In genomic region chr14:97704316-97704715, GRCh38 we compare ENCODE assay signal across 19 cellular contexts.
DNase-seq lines count a peak whose midpoint lies in the region; ATAC-seq and TF ChIP-seq lines count a peak whose summit lies in the region.
"Had no signal": no experiment of that assay in that cellular context is flagged by ENCODE, and none has a peak within 500 bp of the region (broad histone marks: within the 10 kb centered on the region; RNA-seq: fewer than 3 reads in every experiment).

No MANE protein-coding gene starts in this region.

- TF ChIP-seq EP300 in stomach (IDR thresholded peaks at IDR 0.05): no peak

- peak overlapping the region; percentile 6; the same call in 1 of the 2 replicates for H3K4me2 ChIP-seq in GM23338

- H3K36me3 ChIP-seq in CD4-positive, CD25-positive, alpha-beta regulatory T cell (ENCODE audit: control insufficient read depth, insufficient read depth, low read length): no peaks in the 10 kb centered on the region
- no peaks in the 10 kb centered on the region for H3K36me3 ChIP-seq in GM23338 (ENCODE audit: insufficient read depth)
- H3K36me3 ChIP-seq in stomach: no peaks in the 10 kb centered on the region
- H3K36me3 ChIP-seq: gastrocnemius medialis, HAP-1, right lobe of liver had no signal

- H3K4me1 Mint-ChIP-seq in CD4-positive, CD25-positive, alpha-beta regulatory T cell: peaks cover 41 to 87% (median 76%) of the 10 kb centered on the region in 4 donors
- peaks cover 30% of the 10 kb centered on the region for H3K4me1 Mint-ChIP-seq in GM23338
- H3K4me1 Mint-ChIP-seq in activated CD8-positive, alpha-beta T cell treated with anti-CD3 and anti-CD28 coated beads for 36 hours (ENCODE audit: low read depth): peaks cover 69% of the 10 kb centered on the region

- POLR2A ChIA-PET in activated CD8-positive, alpha-beta T cell treated with anti-CD3 and anti-CD28 coated beads for 36 hours (lab: Charles Lee): interaction anchor here (0.6 to 1.9 kb wide), 4 partner anchors 8 to 839 kb away, joined by 3 to 4 read pairs (median 3); no protein-coding TSS in a partner anchor

- no peaks in the 10 kb centered on the region for H3K79me2 ChIP-seq in GM23338 (replicated peaks; ENCODE audit: insufficient read depth)

- intact Hi-C loops in activated CD8-positive, alpha-beta T cell treated with anti-CD3 and anti-CD28 coated beads for 36 hours (cut with micrococcal nuclease): no loop called here
- intact Hi-C loops in stomach (cut with DNase I; ENCODE audit: low total_unique reads): no loop called here
- intact Hi-C loops in cardiac septum (cut with DNase I): no loop called here

- peak overlapping the region; percentile 72 for H3K27ac ChIP-seq in CD4-positive, CD25-positive, alpha-beta regulatory T cell (ENCODE audit: insufficient read depth, low read length, poor library complexity, severe bottlenecking)
- H3K27ac ChIP-seq in GM23338 (ENCODE audit: low read depth) (peak overlapping the region; percentile 48), stomach (peak overlapping the region in 1 of 5 donors; percentile 28)
- H3K27ac ChIP-seq: body of pancreas, gastrocnemius medialis, right lobe of liver had no signal

- TF ChIP-seq POLR2A in stomach (IDR thresholded peaks at IDR 0.05): no peak

- WGBS in stomach, 5 donors: 71 to 87% (median 79%) methylated on average over 1 of the region's 1 CpG

- H2AFZ ChIP-seq in GM23338: no peak overlapping the region

- H3K9me2 ChIP-seq in GM23338 (ENCODE audit: insufficient read depth): peaks cover 29% of the 10 kb centered on the region; the same call in 1 of the 2 replicates

- TF ChIP-seq CTCF in GM23338 (conservative IDR thresholded peaks at IDR 0.05; ENCODE audit: low read depth in 2 of 2) (no peak), stomach (IDR thresholded peaks at IDR 0.05) (no peak)
- TF ChIP-seq CTCF in activated CD8-positive, alpha-beta T cell treated with anti-CD3 and anti-CD28 coated beads for 36 hours (IDR thresholded peaks at IDR 0.05): no peak

- peaks cover 80% of the 10 kb centered on the region for H3K4me1 ChIP-seq in CD4-positive, CD25-positive, alpha-beta regulatory T cell (ENCODE audit: control insufficient read depth, insufficient read depth, low read length, poor library complexity, severe bottlenecking)
- peaks cover 35% of the 10 kb centered on the region for H3K4me1 ChIP-seq in GM23338 (ENCODE audit: insufficient read depth)
- no peaks in the 10 kb centered on the region for H3K4me1 ChIP-seq in stomach
- H3K4me1 ChIP-seq: body of pancreas, gastrocnemius medialis, HAP-1, right lobe of liver had no signal

- H3K27ac Mint-ChIP-seq in CD4-positive, CD25-positive, alpha-beta regulatory T cell: peak overlapping the region; percentile 94 to 99 (median 94)
- H3K27ac Mint-ChIP-seq in GM23338: peak overlapping the region; percentile 85
- peak overlapping the region; percentile 53 for H3K27ac Mint-ChIP-seq in activated CD8-positive, alpha-beta T cell treated with anti-CD3 and anti-CD28 coated beads for 36 hours

- H3F3A ChIP-seq in GM23338 (replicated peaks; ENCODE audit: low read depth): no peaks in the 10 kb centered on the region; the same call in 1 of the 2 replicates

- CTCF ChIA-PET in activated CD8-positive, alpha-beta T cell treated with anti-CD3 and anti-CD28 coated beads for 36 hours (lab: Charles Lee): interaction anchor here (1.1 kb wide), 1 partner anchor 8 kb away, joined by 3 read pairs; no protein-coding TSS in a partner anchor

- peak overlapping the region; percentile 62 for H3K4me3 ChIP-seq in CD4-positive, CD25-positive, alpha-beta regulatory T cell (ENCODE audit: low read depth, low read length)
- H3K4me3 ChIP-seq in GM23338 (no peak overlapping the region; the same call in 1 of the 2 replicates), stomach (no peak overlapping the region)
- H3K4me3 ChIP-seq: body of pancreas, gastrocnemius medialis, HAP-1, right lobe of liver had no signal

- peaks cover 0 to 1% (median 0%) of the 10 kb centered on the region in 7 donors for H3K9me3 Mint-ChIP-seq in CD4-positive, CD25-positive, alpha-beta regulatory T cell
- peaks cover 24% of the 10 kb centered on the region for H3K9me3 Mint-ChIP-seq in GM23338
- H3K9me3 Mint-ChIP-seq in activated CD8-positive, alpha-beta T cell treated with anti-CD3 and anti-CD28 coated beads for 36 hours: peaks cover 12% of the 10 kb centered on the region

- H3K27me3 ChIP-seq in CD4-positive, CD25-positive, alpha-beta regulatory T cell (ENCODE audit: control insufficient read depth, insufficient read depth, low read length): no peaks in the 10 kb centered on the region
- H3K27me3 ChIP-seq in GM23338 (ENCODE audit: insufficient read depth) (no peaks in the 10 kb centered on the region), stomach (no peaks in the 10 kb centered on the region)
- H3K27me3 ChIP-seq: body of pancreas, gastrocnemius medialis, right lobe of liver had no signal

- no peak for ATAC-seq in CD4-positive, CD25-positive, alpha-beta regulatory T cell (ENCODE audit: low read depth in 2 of 2)
- no peak for ATAC-seq in GM23338
- no peak for ATAC-seq in activated CD8-positive, alpha-beta T cell treated with anti-CD3 and anti-CD28 coated beads for 36 hours
- no peak for ATAC-seq in GM18519 (IDR thresholded peaks at IDR 0.05; ENCODE audit: low FRiP score, unreplicated experiment)
- ATAC-seq: body of pancreas, gastrocnemius medialis, left cardiac atrium, right lobe of liver had no signal

- H3K4me3 Mint-ChIP-seq in CD4-positive, CD25-positive, alpha-beta regulatory T cell: peak overlapping the region; percentile 56 to 80 (median 68)
- no peak overlapping the region for H3K4me3 Mint-ChIP-seq in GM23338
- no peak overlapping the region for H3K4me3 Mint-ChIP-seq in activated CD8-positive, alpha-beta T cell treated with anti-CD3 and anti-CD28 coated beads for 36 hours

- no peaks in the 10 kb centered on the region for H3K27me3 Mint-ChIP-seq in CD4-positive, CD25-positive, alpha-beta regulatory T cell
- H3K27me3 Mint-ChIP-seq in GM23338 (ENCODE audit: insufficient read depth, low read depth, poor library complexity): no peaks in the 10 kb centered on the region
- no peaks in the 10 kb centered on the region for H3K27me3 Mint-ChIP-seq in activated CD8-positive, alpha-beta T cell treated with anti-CD3 and anti-CD28 coated beads for 36 hours

- peaks cover under 1% of the 10 kb centered on the region for H3K36me3 Mint-ChIP-seq in CD4-positive, CD25-positive, alpha-beta regulatory T cell
- peaks cover 17% of the 10 kb centered on the region for H3K36me3 Mint-ChIP-seq in GM23338 (ENCODE audit: low read depth)
- H3K36me3 Mint-ChIP-seq in activated CD8-positive, alpha-beta T cell treated with anti-CD3 and anti-CD28 coated beads for 36 hours (ENCODE audit: low read depth): peaks cover under 1% of the 10 kb centered on the region

- no peaks in the 10 kb centered on the region for H4K20me1 ChIP-seq in GM23338 (replicated peaks; ENCODE audit: insufficient read depth)

- H3K9me3 ChIP-seq in CD4-positive, CD25-positive, alpha-beta regulatory T cell (ENCODE audit: control insufficient read depth in 2 of 2, low read length in 2 of 2): no peaks in the 10 kb centered on the region
- H3K9me3 ChIP-seq in stomach: peaks cover 0 to 7% (median under 1%) of the 10 kb centered on the region in 4 donors
- H3K9me3 ChIP-seq: body of pancreas, gastrocnemius medialis, HAP-1, right lobe of liver had no signal

- DNase-seq in CD4-positive, CD25-positive, alpha-beta regulatory T cell: peak in 1 of 3 donors; percentile 30
- peak; percentile 19 for DNase-seq in GM23338 (ENCODE audit: low spot score)
- no peak for DNase-seq in activated CD8-positive, alpha-beta T cell treated with anti-CD3 and anti-CD28 coated beads for 36 hours
- DNase-seq in left kidney (ENCODE audit: low read depth, low spot score): peak; percentile 2
- DNase-seq in NOMO-1 treated with DMSO at 0.1 percent for 48 hours (lab: John Stamatoyannopoulos, UW; ENCODE audit: unreplicated experiment): no peak
- DNase-seq in stomach: no peak
- DNase-seq in cardiac septum (ENCODE audit: low spot score): no peak
- DNase-seq: body of pancreas, erythroblast, gastrocnemius medialis, left cardiac atrium, midbrain, MV-4-11, NCI-H2029, NCI-H510A, right lobe of liver, substantia nigra had no signal

TF ChIP-seq in GM23338, 12 proteins besides CTCF, POLR2A, EP300 and RAD21 (continues in another document):
- no peak for TF ChIP-seq EZH2 (IDR thresholded peaks at IDR 0.05; ENCODE audit: low read depth, unreplicated experiment)
- TF ChIP-seq CREB1 (CRISPR knock-in tag; IDR thresholded peaks at IDR 0.05; ENCODE audit: low read depth): no peak
- no peak for TF ChIP-seq REST (IDR thresholded peaks at IDR 0.05; ENCODE audit: unreplicated experiment)
- 0 out of 2 replicates have a peak, but pooled peaks have one; percentile 47 for TF ChIP-seq NANOG (IDR thresholded peaks at IDR 0.05; ENCODE audit: borderline replicate concordance)
- no peak for TF ChIP-seq STAT1 (IDR thresholded peaks at IDR 0.05; ENCODE audit: unreplicated experiment)
- no peak for TF ChIP-seq POLR2AphosphoS5 (IDR thresholded peaks at IDR 0.05; ENCODE audit: low read depth)
- TF ChIP-seq JUNB (IDR thresholded peaks at IDR 0.05; ENCODE audit: unreplicated experiment): no peak

Comparison
In these comparisons a context has a peak if more than half of its experiments do, and no peak if none do; other contexts are left out.
1. DNase-seq: peak in GM23338 (single experiment) and left kidney (single experiment); none in activated CD8-positive, alpha-beta T cell treated with anti-CD3 and anti-CD28 coated beads for 36 hours (single experiment), NOMO-1 treated with DMSO at 0.1 percent for 48 hours (single experiment), stomach (single experiment) and cardiac septum (single experiment).
2. H3K4me3 Mint-ChIP-seq: peak in CD4-positive, CD25-positive, alpha-beta regulatory T cell (4 of 4); none in GM23338 (single experiment) and activated CD8-positive, alpha-beta T cell treated with anti-CD3 and anti-CD28 coated beads for 36 hours (single experiment).
3. Peak in every context shown above with its lines, with median percentiles within 50 percentile points of each other: H3K27ac Mint-ChIP-seq.